Comparison of ENCODE assay signal across 1 cellular context in genomic region chr7:99406557-99406956, GRCh38.
TF ChIP-seq lines count a peak whose summit lies in the region.

No MANE protein-coding gene starts in this region.

TF ChIP-seq in HepG2, 621 proteins besides CTCF, POLR2A, EP300 and RAD21:
- no peak for TF ChIP-seq BCL6 (CRISPR knock-in tag; IDR thresholded peaks at IDR 0.05)
- no peak for TF ChIP-seq ZNF30 (CRISPR knock-in tag; IDR thresholded peaks at IDR 0.05)
- no peak for TF ChIP-seq GTF3A (CRISPR knock-in tag; conservative IDR thresholded peaks at IDR 0.05)
- no peak for TF ChIP-seq HDAC6 (IDR thresholded peaks at IDR 0.05; ENCODE audit: low read depth, low read length)
- no peak for TF ChIP-seq RBM22 (optimal IDR thresholded peaks at IDR 0.05; ENCODE audit: low read length)
- TF ChIP-seq CENPT (CRISPR knock-in tag; IDR thresholded peaks at IDR 0.05; ENCODE audit: low read depth), result no peak
- no peak for TF ChIP-seq STAG1 (CRISPR knock-in tag; IDR thresholded peaks at IDR 0.05)
- no peak for TF ChIP-seq ZXDC (CRISPR knock-in tag; IDR thresholded peaks at IDR 0.05)
- TF ChIP-seq ZBTB40 (IDR thresholded peaks at IDR 0.05), result no peak
- TF ChIP-seq ZBTB40 (CRISPR knock-in tag; IDR thresholded peaks at IDR 0.05), result no peak
- TF ChIP-seq ZNF691 (CRISPR knock-in tag; IDR thresholded peaks at IDR 0.05; ENCODE audit: borderline replicate concordance, low read depth), result no peak
- TF ChIP-seq PRDM10 (CRISPR knock-in tag; IDR thresholded peaks at IDR 0.05; ENCODE audit: low read depth), result no peak
- no peak for TF ChIP-seq NRL (CRISPR knock-in tag; IDR thresholded peaks at IDR 0.05; ENCODE audit: borderline replicate concordance)
- TF ChIP-seq SKI (IDR thresholded peaks at IDR 0.05; ENCODE audit: partially characterized antibody), result no peak
- no peak for TF ChIP-seq ZFP82 (CRISPR knock-in tag; IDR thresholded peaks at IDR 0.05; ENCODE audit: borderline replicate concordance)
- TF ChIP-seq POGZ (CRISPR knock-in tag; IDR thresholded peaks at IDR 0.05), result no peak
TF ChIP-seq in HepG2: peak in this region for 0.
